Comparison of ENCODE assay signal across 9 cellular contexts in the genomic region with DNA sequence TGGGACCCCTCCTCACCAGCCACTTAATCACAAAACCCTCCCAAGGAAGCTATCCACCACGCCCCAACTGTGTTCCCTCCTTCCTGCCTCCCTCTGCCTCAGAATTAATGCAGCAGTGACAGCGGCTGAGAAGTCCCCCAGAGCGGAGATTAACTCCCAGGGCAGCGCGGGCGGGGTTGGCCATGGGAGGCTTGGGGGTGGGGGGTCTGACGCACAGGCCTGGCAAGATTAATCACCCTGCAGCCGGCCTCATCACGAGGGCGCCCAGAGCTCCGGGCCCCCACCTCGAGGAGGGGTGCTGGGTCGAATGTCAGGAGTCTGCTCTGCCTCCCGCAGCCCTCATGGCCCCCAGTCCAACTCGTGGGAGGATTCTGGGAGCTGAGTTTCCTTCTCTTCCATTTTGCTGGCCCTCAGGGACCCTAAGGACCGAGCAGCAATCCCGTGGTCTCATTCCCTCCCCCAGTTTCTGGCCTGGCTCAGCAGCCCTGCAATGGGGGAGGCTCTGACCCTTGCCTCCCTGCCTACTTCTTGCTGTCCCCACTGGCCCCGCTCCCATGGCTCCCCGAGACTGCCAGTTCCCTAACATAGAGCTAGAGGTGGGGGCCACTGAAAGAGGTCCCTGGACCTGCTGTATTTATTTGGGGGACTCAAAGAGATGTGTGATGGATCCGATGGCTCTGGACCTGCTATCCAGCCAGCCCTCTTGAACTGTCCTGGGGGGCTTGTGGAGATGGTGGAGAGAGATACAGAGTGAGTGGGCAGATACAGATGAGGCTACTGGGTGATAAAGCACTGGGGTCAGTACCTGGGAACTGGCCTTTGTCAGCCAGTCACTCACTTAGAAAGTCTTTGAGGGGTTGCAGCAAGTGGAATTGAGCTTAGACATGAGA. TPM values are rescaled to one million over a fixed set of nuclear protein-coding genes. Genes with fewer than 3 reads are reported as not detected.
A peak's percentile ranks its signal among the peaks of the same experiment; 100 is the strongest.
DNase-seq lines count a peak whose midpoint lies in the region; ATAC-seq and TF ChIP-seq lines count a peak whose summit lies in the region.
"Had no signal": no experiment of that assay in that cellular context is flagged by ENCODE, and none has a peak within 500 bp of the region (broad histone marks: within the 10 kb centered on the region; RNA-seq: fewer than 3 reads in every experiment).

No MANE protein-coding gene starts in this region.

- H3K4me1 Mint-ChIP-seq in glutamatergic neuron (ENCODE audit: low read depth, unreplicated experiment): peaks cover 35% of the 10 kb centered on the region

- peaks cover 31% of the 10 kb centered on the region for H3K27me3 Mint-ChIP-seq in glutamatergic neuron (ENCODE audit: unreplicated experiment)
- H3K27me3 Mint-ChIP-seq: activated CD4-positive, alpha-beta memory T cell treated with anti-CD3 and anti-CD28 coated beads for 36 hours had no signal

- H3K4me3 ChIP-seq in retinal pigment epithelial cell (ENCODE audit: low read length): no peak overlapping the region
- no peak overlapping the region for H3K4me3 ChIP-seq in lower leg skin (ENCODE audit: low read depth, poor library complexity, severe bottlenecking)

- TF ChIP-seq POLR2A in lower leg skin (IDR thresholded peaks at IDR 0.05): no peak

- intact Hi-C loops in lower leg skin (cut with DNase I; ENCODE audit: low total_unique reads): no loop called here

- ATAC-seq in SK-N-SH treated with all-trans-retinoic acid at 6 μM for 48 hours (peak; percentile 43), HG03432 (IDR thresholded peaks at IDR 0.05; ENCODE audit: unreplicated experiment) (no peak)

- H3K9me3 Mint-ChIP-seq in glutamatergic neuron (ENCODE audit: unreplicated experiment): peaks cover 25% of the 10 kb centered on the region
- H3K9me3 Mint-ChIP-seq: activated CD4-positive, alpha-beta memory T cell treated with anti-CD3 and anti-CD28 coated beads for 36 hours had no signal

- DNase-seq in GM03348 (ENCODE audit: low spot score) (peak; percentile 65), glutamatergic neuron (no peak), retinal pigment epithelial cell (ENCODE audit: low read depth) (peak; percentile 80), lower leg skin (ENCODE audit: low spot score in 2 of 2) (no peak), DMS79 (lab: John Stamatoyannopoulos, UW) (no peak), germinal center (ENCODE audit: low spot score) (no peak)
- DNase-seq: activated CD4-positive, alpha-beta memory T cell treated with anti-CD3 and anti-CD28 coated beads for 36 hours had no signal

- peak overlapping the region; percentile 82 for H3K27ac Mint-ChIP-seq in glutamatergic neuron (ENCODE audit: unreplicated experiment)
- H3K27ac Mint-ChIP-seq: activated CD4-positive, alpha-beta memory T cell treated with anti-CD3 and anti-CD28 coated beads for 36 hours had no signal

- no peaks in the 10 kb centered on the region for H3K36me3 Mint-ChIP-seq in glutamatergic neuron (ENCODE audit: unreplicated experiment)
- H3K36me3 Mint-ChIP-seq: activated CD4-positive, alpha-beta memory T cell treated with anti-CD3 and anti-CD28 coated beads for 36 hours had no signal

- TF ChIP-seq CTCF in glutamatergic neuron (IDR thresholded peaks at IDR 0.05; ENCODE audit: partially characterized antibody, unreplicated experiment) (no peak), retinal pigment epithelial cell (conservative IDR thresholded peaks at IDR 0.05; ENCODE audit: low read depth, low read length) (no peak), lower leg skin (IDR thresholded peaks at IDR 0.05) (no peak)

- 25 to 32% methylated on average over 19 of the region's 20 CpGs for WGBS in lower leg skin, 2 donors

- peak overlapping the region; percentile 54 for H3K4me3 Mint-ChIP-seq in glutamatergic neuron (ENCODE audit: unreplicated experiment)
- H3K4me3 Mint-ChIP-seq: activated CD4-positive, alpha-beta memory T cell treated with anti-CD3 and anti-CD28 coated beads for 36 hours had no signal

TF ChIP-seq in SK-N-SH treated with all-trans-retinoic acid at 6 μM for 48 hours, 23 proteins besides CTCF, POLR2A, EP300 and RAD21:
- TF ChIP-seq ZNF70 (CRISPR knock-in tag; IDR thresholded peaks at IDR 0.05): no peak
- TF ChIP-seq TCF4 (CRISPR knock-in tag; IDR thresholded peaks at IDR 0.05; ENCODE audit: borderline replicate concordance): no peak
- no peak for TF ChIP-seq ZC3H10 (CRISPR knock-in tag; IDR thresholded peaks at IDR 0.05)
- no peak for TF ChIP-seq SNAI2 (CRISPR knock-in tag; IDR thresholded peaks at IDR 0.05)
- TF ChIP-seq PPARA (CRISPR knock-in tag; IDR thresholded peaks at IDR 0.05; ENCODE audit: borderline replicate concordance): no peak
- no peak for TF ChIP-seq ZFP30 (CRISPR knock-in tag; IDR thresholded peaks at IDR 0.05)
- no peak for TF ChIP-seq TSHZ2 (CRISPR knock-in tag; IDR thresholded peaks at IDR 0.05)
- TF ChIP-seq ZFP3 (CRISPR knock-in tag; IDR thresholded peaks at IDR 0.05): peak; percentile 49; the same call in 1 of the 2 replicates
- TF ChIP-seq TOX (CRISPR knock-in tag; IDR thresholded peaks at IDR 0.05; ENCODE audit: borderline replicate concordance): no peak
- TF ChIP-seq, protein P1, sequence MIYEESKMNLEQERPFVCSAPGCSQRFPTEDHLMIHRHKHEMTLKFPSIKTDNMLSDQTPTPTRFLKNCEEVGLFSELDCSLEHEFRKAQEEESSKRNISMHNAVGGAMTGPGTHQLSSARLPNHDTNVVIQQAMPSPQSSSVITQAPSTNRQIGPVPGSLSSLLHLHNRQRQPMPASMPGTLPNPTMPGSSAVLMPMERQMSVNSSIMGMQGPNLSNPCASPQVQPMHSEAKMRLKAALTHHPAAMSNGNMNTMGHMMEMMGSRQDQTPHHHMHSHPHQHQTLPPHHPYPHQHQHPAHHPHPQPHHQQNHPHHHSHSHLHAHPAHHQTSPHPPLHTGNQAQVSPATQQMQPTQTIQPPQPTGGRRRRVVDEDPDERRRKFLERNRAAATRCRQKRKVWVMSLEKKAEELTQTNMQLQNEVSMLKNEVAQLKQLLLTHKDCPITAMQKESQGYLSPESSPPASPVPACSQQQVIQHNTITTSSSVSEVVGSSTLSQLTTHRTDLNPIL (CRISPR knock-in tag; IDR thresholded peaks at IDR 0.05; ENCODE audit: low read depth): no peak
- no peak for TF ChIP-seq RARB (CRISPR knock-in tag; IDR thresholded peaks at IDR 0.05)
- TF ChIP-seq, protein P2, sequence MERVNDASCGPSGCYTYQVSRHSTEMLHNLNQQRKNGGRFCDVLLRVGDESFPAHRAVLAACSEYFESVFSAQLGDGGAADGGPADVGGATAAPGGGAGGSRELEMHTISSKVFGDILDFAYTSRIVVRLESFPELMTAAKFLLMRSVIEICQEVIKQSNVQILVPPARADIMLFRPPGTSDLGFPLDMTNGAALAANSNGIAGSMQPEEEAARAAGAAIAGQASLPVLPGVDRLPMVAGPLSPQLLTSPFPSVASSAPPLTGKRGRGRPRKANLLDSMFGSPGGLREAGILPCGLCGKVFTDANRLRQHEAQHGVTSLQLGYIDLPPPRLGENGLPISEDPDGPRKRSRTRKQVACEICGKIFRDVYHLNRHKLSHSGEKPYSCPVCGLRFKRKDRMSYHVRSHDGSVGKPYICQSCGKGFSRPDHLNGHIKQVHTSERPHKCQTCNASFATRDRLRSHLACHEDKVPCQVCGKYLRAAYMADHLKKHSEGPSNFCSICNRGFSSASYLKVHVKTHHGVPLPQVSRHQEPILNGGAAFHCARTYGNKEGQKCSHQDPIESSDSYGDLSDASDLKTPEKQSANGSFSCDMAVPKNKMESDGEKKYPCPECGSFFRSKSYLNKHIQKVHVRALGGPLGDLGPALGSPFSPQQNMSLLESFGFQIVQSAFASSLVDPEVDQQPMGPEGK (CRISPR knock-in tag; IDR thresholded peaks at IDR 0.05; ENCODE audit: borderline replicate concordance): peak; percentile 64; the same call in 1 of the 2 replicates
- no peak for TF ChIP-seq ZNF565 (CRISPR knock-in tag; conservative IDR thresholded peaks at IDR 0.05; ENCODE audit: low read depth)
TF ChIP-seq in SK-N-SH treated with all-trans-retinoic acid at 6 μM for 48 hours: peak in this region for 2.

RNA-seq across cellular contexts. Expression of gene CXXC5, which starts 42.5 kb away (rescaled TPM):
- total RNA-seq in glutamatergic neuron (ENCODE audit: unreplicated experiment) (130 TPM), lower leg skin (10 to 100 TPM; 36.4 to 69.3 (median 45.2) TPM)

Comparison
In these comparisons a context has a peak if more than half of its experiments do, and no peak if none do; other contexts are left out.
1. DNase-seq: peak in GM03348 (single experiment) and retinal pigment epithelial cell (single experiment); none in glutamatergic neuron (single experiment), lower leg skin (0 of 2), DMS79 (single experiment) and germinal center (single experiment).